In the genomic region with DNA sequence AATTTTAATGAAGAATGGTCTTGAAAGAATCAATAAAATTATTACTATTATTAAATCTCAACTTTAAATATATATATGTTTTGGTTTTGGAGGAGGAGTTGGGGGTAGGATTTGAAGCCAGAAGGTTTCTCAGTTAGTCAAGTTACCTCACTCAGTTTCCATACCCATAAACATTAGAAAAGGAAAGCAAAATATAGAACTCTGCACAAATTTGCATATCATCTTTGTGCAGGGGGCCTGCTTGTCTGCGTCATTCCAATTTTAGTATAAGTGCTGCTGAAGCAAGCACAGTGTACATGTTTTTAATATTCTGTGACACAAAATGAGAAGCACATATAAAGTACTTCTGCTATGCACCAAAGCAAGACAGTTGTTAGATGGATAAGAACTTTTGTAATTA, we compare ENCODE assay signal across 12 cellular contexts. TPM values are rescaled to one million over a fixed set of nuclear protein-coding genes. Genes with fewer than 3 reads are reported as not detected.
DNase-seq lines count a peak whose midpoint lies in the region; ATAC-seq and TF ChIP-seq lines count a peak whose summit lies in the region.
"Had no signal": no experiment of that assay in that cellular context is flagged by ENCODE, and none has a peak within 500 bp of the region (broad histone marks: within the 10 kb centered on the region; RNA-seq: fewer than 3 reads in every experiment).

No MANE protein-coding gene starts in this region.

- intact Hi-C loops in aorta (cut with DNase I) = no loop called here

- H3K27ac ChIP-seq in Peyer's patch (no peak overlapping the region), aorta (ENCODE audit: low read depth in 1 of 2, low read length in 2 of 2) (no peak overlapping the region)
- H3K27ac ChIP-seq: BLaER1 had no signal

- no peak for TF ChIP-seq POLR2A in Peyer's patch (IDR thresholded peaks at IDR 0.05)

- H3K4me1 ChIP-seq in Peyer's patch = peaks cover 0 to 4% (median 0%) of the 10 kb centered on the region in 4 donors
- H3K4me1 ChIP-seq in aorta (ENCODE audit: control insufficient read depth in 1 of 2, insufficient read depth in 2 of 2, low read length in 2 of 2) = no peaks in the 10 kb centered on the region
- H3K4me1 ChIP-seq: BLaER1 had no signal

- DNase-seq in Peyer's patch = no peak
- no peak for DNase-seq in aorta
- DNase-seq in epidermal melanocyte (ENCODE audit: insufficient read length, low spot score) = no peak
- no peak for DNase-seq in A172 (ENCODE audit: low spot score)
- DNase-seq: activated CD4-positive, alpha-beta T cell treated with anti-CD3 and anti-CD28 coated beads, Interleukin-2, amount 50 U/mL, for 48 hours; NCI-H1048 had no signal

- H3K36me3 ChIP-seq in Peyer's patch (no peaks in the 10 kb centered on the region), aorta (ENCODE audit: control insufficient read depth in 1 of 2, insufficient read depth in 2 of 2, low read length in 1 of 2) (no peaks in the 10 kb centered on the region)

- H3K27me3 ChIP-seq in Peyer's patch (no peaks in the 10 kb centered on the region), aorta (ENCODE audit: control insufficient read depth in 1 of 2, insufficient read depth in 2 of 2, low read length in 1 of 2) (no peaks in the 10 kb centered on the region)
- H3K27me3 ChIP-seq: BLaER1 had no signal

- H3K9me3 ChIP-seq in Peyer's patch (no peaks in the 10 kb centered on the region), aorta (ENCODE audit: control insufficient read depth, low read length) (no peaks in the 10 kb centered on the region)
- H3K9me3 ChIP-seq: BLaER1 had no signal

- WGBS in aorta, 2 donors = 96 to 100% methylated on average over 1 of the region's 1 CpG

- no peak for TF ChIP-seq CTCF in Peyer's patch (IDR thresholded peaks at IDR 0.05)

- H3K4me3 ChIP-seq in Peyer's patch = no peak overlapping the region
- no peak overlapping the region for H3K4me3 ChIP-seq in aorta (ENCODE audit: low read length in 2 of 2)
- H3K4me3 ChIP-seq: BLaER1 had no signal

- peak; percentile 98 for ATAC-seq in GM18517 (IDR thresholded peaks at IDR 0.05; ENCODE audit: unreplicated experiment)
- ATAC-seq in GM21360 (IDR thresholded peaks at IDR 0.05; ENCODE audit: unreplicated experiment) = peak; percentile 89
- peak; percentile 84 for ATAC-seq in HG02943 (IDR thresholded peaks at IDR 0.05; ENCODE audit: low read depth, unreplicated experiment)
- ATAC-seq in HG03565 (IDR thresholded peaks at IDR 0.05; ENCODE audit: unreplicated experiment) = peak; percentile 90
- ATAC-seq in aorta (ENCODE audit: low FRiP score) = no peak
- ATAC-seq: stimulated activated effector memory CD8-positive, alpha-beta T cell treated with anti-CD3 and anti-CD28 coated beads, Interleukin-12 subunit alpha, Interleukin-12 subunit beta, amount 100 ng/mL, for 72 hours had no signal

RNA-seq across cellular contexts. Expression of a gene that starts 47.5 kb away (rescaled TPM):
- total RNA-seq in Peyer's patch (not detected), aorta (10 to 100 TPM; 34.6 to 45.2 TPM)
- polyA plus RNA-seq in aorta = 10 to 100 TPM; 13.7 to 14.9 TPM
- not detected in 2 replicates for total RNA-seq in A172 (2014; rRNA removed; shearing (Covaris generic))

Comparison
In these comparisons a context has a peak if more than half of its experiments do, and no peak if none do; other contexts are left out.
1. RNA of a gene that starts 47.5 kb away (total RNA-seq): 34.6 to 45.2 TPM in aorta; not detected in Peyer's patch and not detected in A172; every median in the first group is over 10 times any median in the second.